Comparison of ENCODE assay signal across 11 cellular contexts in genomic region chr7:4144801-4145470, GRCh38.
DNase-seq lines count a peak whose midpoint lies in the region; ATAC-seq, FAIRE-seq and TF ChIP-seq lines count a peak whose summit lies in the region.
"Had no signal": no experiment of that assay in that cellular context is flagged by ENCODE, and none has a peak within 500 bp of the region (broad histone marks: within the 10 kb centered on the region; RNA-seq: fewer than 3 reads in every experiment).

No MANE protein-coding gene starts in this region.

- H3K9me3 Mint-ChIP-seq in brain, result peaks cover 0 to 4% (median 0%) of the 10 kb centered on the region in 5 experiments
- H3K9me3 Mint-ChIP-seq in activated CD4-positive, alpha-beta memory T cell treated with anti-CD3 and anti-CD28 coated beads, Interleukin-2, amount 10 ng/mL, durations not matched to agents 7 days and 5 days, result no peaks in the 10 kb centered on the region

- H3K4me1 ChIP-seq in right cardiac atrium (ENCODE audit: control insufficient read depth, insufficient read depth, low read length) (no peaks in the 10 kb centered on the region), psoas muscle (no peaks in the 10 kb centered on the region)

- H3K27ac ChIP-seq in right cardiac atrium (ENCODE audit: low read length) (no peak overlapping the region), psoas muscle (no peak overlapping the region)

- ATAC-seq in right cardiac atrium (peak; percentile 30 to 46), psoas muscle (peak in 1 of 4 donors; percentile 30)

- H3K4me3 ChIP-seq in H7 (ENCODE audit: insufficient read depth, low read depth, low read length) (peak overlapping the region; percentile 6; the same call in 1 of the 2 replicates), right cardiac atrium (ENCODE audit: low read length) (no peak overlapping the region), psoas muscle (peak overlapping the region; percentile 4)

- H3K4me1 Mint-ChIP-seq in brain, result peaks cover 53% of the 10 kb centered on the region
- no peaks in the 10 kb centered on the region for H3K4me1 Mint-ChIP-seq in activated CD4-positive, alpha-beta memory T cell treated with anti-CD3 and anti-CD28 coated beads, Interleukin-2, amount 10 ng/mL, durations not matched to agents 7 days and 5 days

- H3K27me3 ChIP-seq in H7 (ENCODE audit: control insufficient read depth, insufficient read depth, low read length) (peaks cover 2% of the 10 kb centered on the region; the same call in 1 of the 2 replicates), right cardiac atrium (ENCODE audit: control insufficient read depth, insufficient read depth) (no peaks in the 10 kb centered on the region), psoas muscle (ENCODE audit: insufficient read depth in 3 of 3, low read length in 2 of 3) (peaks cover 0 to 15% (median 6%) of the 10 kb centered on the region in 3 donors)

- H3K9me3 ChIP-seq in right cardiac atrium (ENCODE audit: control insufficient read depth, low read length) (no peaks in the 10 kb centered on the region), psoas muscle (no peaks in the 10 kb centered on the region)

- peak overlapping the region in 3 of 5 experiments; percentile 47 to 78 (median 73) for H3K4me3 Mint-ChIP-seq in brain
- no peak overlapping the region for H3K4me3 Mint-ChIP-seq in activated CD4-positive, alpha-beta memory T cell treated with anti-CD3 and anti-CD28 coated beads, Interleukin-2, amount 10 ng/mL, durations not matched to agents 7 days and 5 days

- H3K27me3 Mint-ChIP-seq in brain, result peaks cover 3% of the 10 kb centered on the region
- peaks cover 3% of the 10 kb centered on the region for H3K27me3 Mint-ChIP-seq in activated CD4-positive, alpha-beta memory T cell treated with anti-CD3 and anti-CD28 coated beads, Interleukin-2, amount 10 ng/mL, durations not matched to agents 7 days and 5 days

- 25% methylated on average over 26 of the region's 26 CpGs for WGBS in right cardiac atrium
- 12 to 20% (median 12%) methylated on average over 26 of the region's 26 CpGs for WGBS in psoas muscle, 3 donors

- POLR2A ChIA-PET in activated CD4-positive, alpha-beta memory T cell treated with anti-CD3 and anti-CD28 coated beads, Interleukin-2, amount 10 ng/mL, durations not matched to agents 7 days and 5 days (lab: Charles Lee), result no interaction called here

- peaks cover 3% of the 10 kb centered on the region for H3K36me3 Mint-ChIP-seq in brain
- H3K36me3 Mint-ChIP-seq in activated CD4-positive, alpha-beta memory T cell treated with anti-CD3 and anti-CD28 coated beads, Interleukin-2, amount 10 ng/mL, durations not matched to agents 7 days and 5 days (ENCODE audit: low read depth), result no peaks in the 10 kb centered on the region

- FAIRE-seq in GM12892 (lab: Jason Lieb, UNC), result no peak
- FAIRE-seq: small intestine had no signal

- peak overlapping the region in 4 of 5 experiments; percentile 31 to 93 (median 76) for H3K27ac Mint-ChIP-seq in brain
- H3K27ac Mint-ChIP-seq in activated CD4-positive, alpha-beta memory T cell treated with anti-CD3 and anti-CD28 coated beads, Interleukin-2, amount 10 ng/mL, durations not matched to agents 7 days and 5 days, result no peak overlapping the region

- DNase-seq in H7 (peak; percentile 89), right cardiac atrium (peak; percentile 35 to 74 (median 70)), psoas muscle (peak; percentile 49 to 74), NCI-H1436 (lab: John Stamatoyannopoulos, UW) (no peak), GM12892 (ENCODE audit: insufficient read length) (no peak), SHP77 treated with DMSO at 0.1 percent for 48 hours (lab: John Stamatoyannopoulos, UW) (no peak)
- DNase-seq in activated CD4-positive, alpha-beta memory T cell treated with anti-CD3 and anti-CD28 coated beads, Interleukin-2, amount 10 ng/mL, durations not matched to agents 7 days and 5 days, result no peak
- DNase-seq: activated effector memory CD4-positive, alpha-beta T cell treated with anti-CD3 and anti-CD28 coated beads, Interleukin-2, amount 50 U/mL, for 16 hours; NCI-H446 treated with DMSO at 0.1 percent for 48 hours; small intestine had no signal

- CTCF ChIA-PET in activated CD4-positive, alpha-beta memory T cell treated with anti-CD3 and anti-CD28 coated beads, Interleukin-2, amount 10 ng/mL, durations not matched to agents 7 days and 5 days (lab: Charles Lee), result interaction anchor here (0.9 kb wide), 1 partner anchor 44 kb away, joined by 4 read pairs; no protein-coding TSS in a partner anchor

- H3K36me3 ChIP-seq in H7 (replicated peaks; ENCODE audit: control insufficient read depth, insufficient read depth, low read length), result no peaks in the 10 kb centered on the region
- no peaks in the 10 kb centered on the region for H3K36me3 ChIP-seq in psoas muscle (ENCODE audit: insufficient read depth in 1 of 2, low read depth in 1 of 2)

- TF ChIP-seq POLR2A in GM12892 (IDR thresholded peaks at IDR 0.05; ENCODE audit: low read depth, low read length), result no peak

- TF ChIP-seq CTCF in brain (conservative IDR thresholded peaks at IDR 0.05) (no peak), psoas muscle (IDR thresholded peaks at IDR 0.05) (no peak)

- intact Hi-C loops in right cardiac atrium (cut with DNase I), result no loop called here
- intact Hi-C loops in psoas muscle (cut with DNase I), result no loop called here

Comparison
In these comparisons a context has a peak if more than half of its experiments do, and no peak if none do; other contexts are left out.
1. DNase-seq: peak in H7 (single experiment), right cardiac atrium (3 of 3) and psoas muscle (2 of 2); none in NCI-H1436 (single experiment), GM12892 (single experiment), SHP77 treated with DMSO at 0.1 percent for 48 hours (single experiment) and activated CD4-positive, alpha-beta memory T cell treated with anti-CD3 and anti-CD28 coated beads, Interleukin-2, amount 10 ng/mL, durations not matched to agents 7 days and 5 days (single experiment).